28 cellular contexts compared by ENCODE assay signal in the genomic region with DNA sequence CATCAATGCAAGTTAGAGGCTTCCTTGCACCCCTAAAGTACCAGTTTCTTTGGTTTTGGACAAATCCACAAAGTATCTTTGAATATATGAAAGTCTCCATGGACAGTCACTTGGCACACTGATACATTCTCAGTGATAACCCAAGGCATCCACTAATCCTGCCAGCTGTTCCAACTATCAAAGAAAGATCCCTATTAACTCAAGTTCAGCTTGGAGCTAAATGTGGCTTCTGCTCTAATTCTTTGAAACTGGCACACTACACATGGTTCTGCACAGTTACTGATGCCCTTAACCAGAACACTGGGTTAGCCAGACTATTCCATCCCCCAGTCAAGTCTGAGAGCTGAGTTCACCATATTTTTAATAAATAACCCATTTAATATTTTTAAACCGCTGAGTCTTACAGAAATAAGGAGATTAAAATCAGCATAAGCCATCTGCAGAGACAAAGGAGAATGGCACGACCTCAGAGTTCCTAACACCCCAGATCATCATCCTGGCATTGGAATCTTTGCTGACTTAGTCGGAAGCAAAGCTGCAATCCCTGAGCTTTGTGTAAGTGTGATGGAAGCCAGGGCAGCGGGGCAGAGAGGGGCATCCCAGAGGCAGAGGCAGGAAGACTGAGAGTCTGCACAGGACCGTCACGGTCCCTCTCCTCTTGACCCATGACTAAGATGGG. TPM values are rescaled to one million over a fixed set of nuclear protein-coding genes. Genes with fewer than 3 reads are reported as not detected.
"Had no signal": no experiment of that assay in that cellular context is flagged by ENCODE, and none has a peak within 500 bp of the region (broad histone marks: within the 10 kb centered on the region; RNA-seq: fewer than 3 reads in every experiment).

No MANE protein-coding gene starts in this region.

- ATAC-seq: activated naive CD8-positive, alpha-beta T cell treated with anti-CD3 and anti-CD28 coated beads, Interleukin-2, amount 50 U/mL, for 24 hours; activated T-cell treated with anti-CD3 and anti-CD28 coated beads, Interleukin-2, amount 50 U/mL, for 72 hours; left cardiac atrium; right lobe of liver; SK-N-SH treated with all-trans-retinoic acid at 6 μM for 48 hours had no signal

- DNase-seq: activated CD4-positive, alpha-beta T cell treated with anti-CD3 and anti-CD28 coated beads, Interleukin-2, amount 50 U/mL, for 4 hours; activated CD8-positive, alpha-beta memory T cell treated with anti-CD3 and anti-CD28 coated beads, Interleukin-2, amount 50 U/mL, for 48 hours; activated effector memory CD4-positive, alpha-beta T cell treated with Interleukin-2 at 50 U/mL for 16 hours; activated naive CD4-positive, alpha-beta T cell treated with anti-CD3 and anti-CD28 coated beads for 36 hours; activated naive CD8-positive, alpha-beta T cell treated with anti-CD3 and anti-CD28 coated beads, Interleukin-2, amount 50 U/mL, for 24 hours; activated T-cell treated with anti-CD3 and anti-CD28 coated beads, Interleukin-2, amount 50 U/mL, for 72 hours; aorta; effector CD4-positive, alpha-beta T cell; left cardiac atrium; naive B cell; right lobe of liver; stimulated activated CD4-positive, alpha-beta T cell treated with anti-CD3 and anti-CD28 coated beads, Interleukin-4, amount 100 ng/mL, for 1 hour; stimulated activated naive CD4-positive, alpha-beta T cell; T-helper 1 cell; testis; trophoblast cell; uterus; WERI-Rb-1 had no signal

- H3K4me3 ChIP-seq: hepatocyte, right lobe of liver, testis, uterus had no signal

- H3K27me3 ChIP-seq: hepatocyte, right lobe of liver, testis, uterus had no signal

- H3K36me3 ChIP-seq: right lobe of liver, uterus, WERI-Rb-1 had no signal

RNA-seq across cellular contexts. Expression of gene CACNG1, which starts 6.3 kb away (rescaled TPM):
- total RNA-seq: activated CD8-positive, alpha-beta memory T cell treated with anti-CD3 and anti-CD28 coated beads for 36 hours; activated naive CD4-positive, alpha-beta T cell treated with anti-CD3 and anti-CD28 coated beads for 36 hours; activated T-cell treated with anti-CD3 and anti-CD28 coated beads, Interleukin-2, amount 50 U/mL, for 72 hours; aorta; cardiac septum; epithelial cell of proximal tubule; fibroblast of villous mesenchyme; glomerular endothelial cell; hepatocyte; left cardiac atrium; liver; mononuclear cell; osteocyte; right lobe of liver; testis; uterus had no signal
